9 cellular contexts compared by ENCODE assay signal in the genomic region with DNA sequence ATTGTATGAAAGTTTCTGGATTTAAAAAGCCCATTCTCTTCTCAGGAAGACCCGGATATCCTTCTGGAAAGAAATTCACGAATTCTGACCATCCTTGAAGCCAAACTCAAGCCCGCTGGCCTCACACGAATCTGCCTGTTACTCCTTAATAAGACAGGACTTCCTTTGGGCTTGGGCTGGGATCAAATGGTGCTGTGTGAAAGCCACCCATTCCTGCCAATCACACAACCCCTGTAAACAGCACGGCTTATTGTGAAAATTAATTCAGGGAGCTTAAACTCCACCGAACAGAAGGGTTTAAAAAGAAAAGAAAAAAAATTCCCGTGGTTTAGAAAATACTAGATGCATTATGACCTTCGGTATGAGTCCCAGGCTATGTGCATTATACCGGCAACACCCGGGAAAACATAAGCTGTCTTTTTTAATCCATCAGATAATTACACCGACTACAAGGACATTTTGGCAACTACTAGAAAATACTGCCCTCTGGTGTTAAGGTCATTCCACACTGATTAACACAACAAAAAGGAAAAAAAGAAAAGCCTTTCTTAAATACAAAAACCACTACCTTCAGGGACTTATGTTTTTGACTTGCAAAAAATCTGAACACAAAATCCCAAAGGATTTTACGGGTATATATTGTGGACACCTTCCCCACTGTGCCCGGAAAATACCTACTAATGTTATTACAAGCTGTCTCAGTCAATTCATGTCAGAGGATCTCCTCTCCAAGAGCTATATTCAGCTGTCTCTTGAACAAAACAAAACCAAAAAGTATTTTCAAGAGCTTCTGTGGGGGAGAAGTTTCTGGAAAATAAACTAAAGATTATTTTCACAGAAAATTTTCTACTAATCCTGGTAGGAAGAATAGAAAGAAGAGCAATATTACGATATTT.
DNase-seq lines count a peak whose midpoint lies in the region; ATAC-seq, FAIRE-seq and TF ChIP-seq lines count a peak whose summit lies in the region.
"Had no signal": no experiment of that assay in that cellular context is flagged by ENCODE, and none has a peak within 500 bp of the region (broad histone marks: within the 10 kb centered on the region; RNA-seq: fewer than 3 reads in every experiment).

No MANE protein-coding gene starts in this region.

- peaks cover 10 to 11% of the 10 kb centered on the region in 2 experiments for H3K4me1 Mint-ChIP-seq in H9
- H3K4me1 Mint-ChIP-seq in activated T-helper 1 cell treated with anti-CD3 and anti-CD28 coated beads, Interleukin-12 subunit alpha, Interleukin-12 subunit beta, Interleukin-2, Interleukin-4 antibody, amounts not matched to agents 30 ng/mL and 10 ng/mL and 1 ng/mL, durations not matched to agents 14 hours and 24 hours and 36 hours (ENCODE audit: low read depth): peaks cover 6% of the 10 kb centered on the region
- H3K4me1 Mint-ChIP-seq: memory B cell had no signal

- no peak overlapping the region for H2BK5ac ChIP-seq in H9 (ENCODE audit: insufficient read length, low read length)

- no peaks in the 10 kb centered on the region for H3K23me2 ChIP-seq in H9 (ENCODE audit: insufficient read length, low read depth, low read length, poor library complexity, severe bottlenecking)

- H3K79me2 ChIP-seq in H9 (ENCODE audit: insufficient read depth, low read length): no peaks in the 10 kb centered on the region
- H3K79me2 ChIP-seq in K562 (ENCODE audit: control insufficient read depth, insufficient read depth, low read length): no peaks in the 10 kb centered on the region

- no peaks in the 10 kb centered on the region for H3K36me3 ChIP-seq in K562 (ENCODE audit: control insufficient read depth, insufficient read depth, low read length)
- no peaks in the 10 kb centered on the region for H3K36me3 ChIP-seq in iPS-18a (ENCODE audit: control insufficient read depth, low read depth, low read length)
- H3K36me3 ChIP-seq in thoracic aorta: no peaks in the 10 kb centered on the region

- peak overlapping the region; percentile 39 to 65; a peak in 3 of 5 replicates for H3K4me3 Mint-ChIP-seq in H9
- no peak overlapping the region for H3K4me3 Mint-ChIP-seq in activated T-helper 1 cell treated with anti-CD3 and anti-CD28 coated beads, Interleukin-12 subunit alpha, Interleukin-12 subunit beta, Interleukin-2, Interleukin-4 antibody, amounts not matched to agents 30 ng/mL and 10 ng/mL and 1 ng/mL, durations not matched to agents 14 hours and 24 hours and 36 hours
- H3K4me3 Mint-ChIP-seq: memory B cell had no signal

- H3K27me3 ChIP-seq in H9 (ENCODE audit: insufficient read depth, low read length) (no peaks in the 10 kb centered on the region), K562 (ENCODE audit: control insufficient read depth in 2 of 2, insufficient read depth in 2 of 2, low read length in 2 of 2) (peaks cover 0 to 6% of the 10 kb centered on the region in 2 experiments; a peak in 3 of 5 replicates), iPS-18a (ENCODE audit: control insufficient read depth, insufficient read depth, low read length) (no peaks in the 10 kb centered on the region), thoracic aorta (replicated peaks; ENCODE audit: insufficient read depth) (no peaks in the 10 kb centered on the region)

- H3K4me3 ChIP-seq in K562: no peak overlapping the region
- peak overlapping the region; percentile 57 for H3K4me3 ChIP-seq in iPS-18a (ENCODE audit: low read length)
- no peak overlapping the region for H3K4me3 ChIP-seq in thoracic aorta

- H3K27ac Mint-ChIP-seq in H9: peak overlapping the region in 1 of 3 experiments; percentile 58; a peak in 1 of 7 replicates
- no peak overlapping the region for H3K27ac Mint-ChIP-seq in activated T-helper 1 cell treated with anti-CD3 and anti-CD28 coated beads, Interleukin-12 subunit alpha, Interleukin-12 subunit beta, Interleukin-2, Interleukin-4 antibody, amounts not matched to agents 30 ng/mL and 10 ng/mL and 1 ng/mL, durations not matched to agents 14 hours and 24 hours and 36 hours
- H3K27ac Mint-ChIP-seq: memory B cell had no signal

- TF ChIP-seq RAD21 in K562 (CRISPR knock-in tag; conservative IDR thresholded peaks at IDR 0.05 in 1 of 2, IDR thresholded peaks at IDR 0.05 in 1 of 2): peak; percentile 78 to 95

- no peak overlapping the region for H3T11ph ChIP-seq in H9 (ENCODE audit: low read length)

- in situ Hi-C loops in K562 (cut with MboI): no loop called here

- no peak overlapping the region for H2BK20ac ChIP-seq in H9 (ENCODE audit: low read depth, low read length, poor library complexity, severe bottlenecking)

- no peak overlapping the region for H2BK15ac ChIP-seq in H9 (ENCODE audit: low read depth, low read length)

- no TSS peak for BruUV-seq in K562 (replicated peaks; lab: Mats Ljungman, UMichigan)

- no peak overlapping the region for H3K18ac ChIP-seq in H9 (ENCODE audit: insufficient read length, low read depth, low read length)

- H3K79me1 ChIP-seq in H9 (ENCODE audit: insufficient read depth, low read depth, low read length, poor library complexity, severe bottlenecking): no peaks in the 10 kb centered on the region

- no peaks in the 10 kb centered on the region for H3K9me3 Mint-ChIP-seq in H9
- no peaks in the 10 kb centered on the region for H3K9me3 Mint-ChIP-seq in activated T-helper 1 cell treated with anti-CD3 and anti-CD28 coated beads, Interleukin-12 subunit alpha, Interleukin-12 subunit beta, Interleukin-2, Interleukin-4 antibody, amounts not matched to agents 30 ng/mL and 10 ng/mL and 1 ng/mL, durations not matched to agents 14 hours and 24 hours and 36 hours
- H3K9me3 Mint-ChIP-seq: memory B cell had no signal

- H3K27ac ChIP-seq in H9 (ENCODE audit: insufficient read length, low read depth, low read length): no peak overlapping the region
- no peak overlapping the region for H3K27ac ChIP-seq in K562 (ENCODE audit: extremely low read depth, low read depth, low read length)
- H3K27ac ChIP-seq in iPS-18a (ENCODE audit: low read length): no peak overlapping the region
- no peak overlapping the region for H3K27ac ChIP-seq in thoracic aorta

- CTCF ChIA-PET in K562 (lab: Yijun Ruan, JAX; ENCODE audit: low intra/inter-chr PET ratio): interaction anchor here (0.6 to 3.4 kb wide), 8 partner anchors 8 to 723 kb away, joined by 3 to 111 read pairs (median 4); no protein-coding TSS in a partner anchor

- H3K36me3 Mint-ChIP-seq in H9 (ENCODE audit: insufficient read depth in 1 of 3, low read depth in 3 of 3): no peaks in the 10 kb centered on the region
- H3K36me3 Mint-ChIP-seq in activated T-helper 1 cell treated with anti-CD3 and anti-CD28 coated beads, Interleukin-12 subunit alpha, Interleukin-12 subunit beta, Interleukin-2, Interleukin-4 antibody, amounts not matched to agents 30 ng/mL and 10 ng/mL and 1 ng/mL, durations not matched to agents 14 hours and 24 hours and 36 hours (ENCODE audit: low read depth): no peaks in the 10 kb centered on the region
- H3K36me3 Mint-ChIP-seq: memory B cell had no signal

- peak; percentile 84 for TF ChIP-seq CTCF in H9 (conservative IDR thresholded peaks at IDR 0.05)
- peak; percentile 55 to 91 (median 81); a peak in 5 of 6 replicates for TF ChIP-seq CTCF in K562 (IDR thresholded peaks at IDR 0.05 in 2 of 3, conservative IDR thresholded peaks at IDR 0.05 in 1 of 3; ENCODE audit: insufficient read depth in 2 of 3, low read depth in 1 of 3, low read length in 3 of 3)
- peak; percentile 38 for TF ChIP-seq CTCF in thoracic aorta (IDR thresholded peaks at IDR 0.05)

- no peak overlapping the region for H4K91ac ChIP-seq in H9 (ENCODE audit: insufficient read length, low read depth, low read length)

- H3K14ac ChIP-seq in H9 (ENCODE audit: insufficient read depth, low read length): no peak overlapping the region

- H2AK5ac ChIP-seq in H9 (ENCODE audit: insufficient read length, low read length): no peak overlapping the region

- peaks cover 2% of the 10 kb centered on the region; the same call in 1 of the 2 replicates for H3K27me3 Mint-ChIP-seq in H9 (ENCODE audit: low read depth)
- peaks cover 12% of the 10 kb centered on the region for H3K27me3 Mint-ChIP-seq in activated T-helper 1 cell treated with anti-CD3 and anti-CD28 coated beads, Interleukin-12 subunit alpha, Interleukin-12 subunit beta, Interleukin-2, Interleukin-4 antibody, amounts not matched to agents 30 ng/mL and 10 ng/mL and 1 ng/mL, durations not matched to agents 14 hours and 24 hours and 36 hours (ENCODE audit: insufficient read depth)

- WGBS in H9 (ENCODE audit: extremely low coverage, insufficient read length, low lambda C conversion rate): no CpG with 5 or more reads among the region's 14 CpGs
- 2% methylated on average over 14 of the region's 14 CpGs for WGBS in K562 (ENCODE audit: insufficient coverage, low coverage, missing lambda C conversion rate)

- H3K56ac ChIP-seq in H9 (ENCODE audit: insufficient read length, low read depth, low read length): no peak overlapping the region

- peak overlapping the region; percentile 50 for H2AFZ ChIP-seq in H9 (ENCODE audit: low read length)
- no peak overlapping the region for H2AFZ ChIP-seq in K562 (ENCODE audit: low read depth, low read length)

- intact Hi-C loops in K562 (cut with micrococcal nuclease): loop anchor here (1.0 to 2.0 kb wide), 3 partner anchors 49 to 318 kb away; no protein-coding TSS in a partner anchor
- intact Hi-C loops in activated T-helper 1 cell treated with anti-CD3 and anti-CD28 coated beads, Interleukin-12 subunit alpha, Interleukin-12 subunit beta, Interleukin-2, Interleukin-4 antibody, amounts not matched to agents 30 ng/mL and 10 ng/mL and 1 ng/mL, durations not matched to agents 14 hours and 24 hours and 36 hours (cut with micrococcal nuclease): loop anchor here (1.0 kb wide), 3 partner anchors 49 to 318 kb away; no protein-coding TSS in a partner anchor

- no peaks in the 10 kb centered on the region for H4K20me1 ChIP-seq in H9 (ENCODE audit: control insufficient read depth, insufficient read depth, insufficient read length)
- no peaks in the 10 kb centered on the region for H4K20me1 ChIP-seq in K562 (replicated peaks; ENCODE audit: control insufficient read depth, insufficient read depth, low read length)

- no peak overlapping the region for H4K8ac ChIP-seq in H9 (replicated peaks; ENCODE audit: insufficient read length, low read depth, low read length)

- H3K9ac ChIP-seq in H9 (ENCODE audit: extremely low read depth, insufficient read length, low read length): no peak overlapping the region
- H3K9ac ChIP-seq in K562 (ENCODE audit: insufficient read depth in 1 of 2, low read depth in 2 of 2, low read length in 2 of 2): no peak overlapping the region
- no peak overlapping the region for H3K9ac ChIP-seq in iPS-18a (ENCODE audit: low read length)

- DNase-seq in AG20443 (ENCODE audit: low spot score) (peak; percentile 47), H9 (peak; percentile 46), NCI-H524 (lab: John Stamatoyannopoulos, UW) (peak; percentile 66 to 84), K562 (ENCODE audit: extremely low read depth in 1 of 4, low spot score in 3 of 4) (peak; percentile 44 to 65 (median 50)), thoracic aorta (ENCODE audit: low spot score) (no peak)
- DNase-seq in activated T-helper 1 cell treated with anti-CD3 and anti-CD28 coated beads, Interleukin-12 subunit alpha, Interleukin-12 subunit beta, Interleukin-2, Interleukin-4 antibody, amounts not matched to agents 30 ng/mL and 10 ng/mL and 1 ng/mL, durations not matched to agents 14 hours and 24 hours and 36 hours (ENCODE audit: low spot score): no peak

- TF ChIP-seq EP300 in K562 (IDR thresholded peaks at IDR 0.05; ENCODE audit: low read length): no peak

- no peak for TF ChIP-seq POLR2A in K562 (conservative IDR thresholded peaks at IDR 0.05)

- no peaks in the 10 kb centered on the region for H3K9me1 ChIP-seq in K562 (ENCODE audit: control insufficient read depth, insufficient read depth, low read length)

- no peak overlapping the region for H2BK120ac ChIP-seq in H9 (ENCODE audit: low read depth, low read length, poor library complexity, severe bottlenecking)

- H3K23ac ChIP-seq in H9 (ENCODE audit: insufficient read length, low read depth, low read length): no peak overlapping the region

- no peak overlapping the region for H4K5ac ChIP-seq in H9 (ENCODE audit: insufficient read length, low read depth, low read length)

- peak; percentile 85 for FAIRE-seq in K562 (lab: Jason Lieb, UNC)

- peak overlapping the region; percentile 22 for H3K4me2 ChIP-seq in H9 (ENCODE audit: insufficient read depth, insufficient read length, low read length)
- no peak overlapping the region for H3K4me2 ChIP-seq in K562 (ENCODE audit: insufficient read depth, low read length)

- POLR2A ChIA-PET in K562 (lab: Yijun Ruan, JAX): interaction anchor here (0.6 to 1.1 kb wide), 4 partner anchors 11 to 356 kb away, joined by 3 read pairs; no protein-coding TSS in a partner anchor

- H3K4ac ChIP-seq in H9 (ENCODE audit: low read depth, low read length): no peak overlapping the region

- no peaks in the 10 kb centered on the region for H3K4me1 ChIP-seq in H9 (ENCODE audit: insufficient read depth, low read length)
- no peaks in the 10 kb centered on the region for H3K4me1 ChIP-seq in K562 (replicated peaks in 1 of 2; ENCODE audit: control insufficient read depth in 2 of 2, insufficient read depth in 2 of 2, low read length in 2 of 2)
- peaks cover 7% of the 10 kb centered on the region for H3K4me1 ChIP-seq in iPS-18a (ENCODE audit: control insufficient read depth, low read depth, low read length)
- no peaks in the 10 kb centered on the region for H3K4me1 ChIP-seq in thoracic aorta (ENCODE audit: control insufficient read depth in 1 of 2, low read depth in 2 of 2)

- ATAC-seq in K562 (peak; percentile 78), thoracic aorta (ENCODE audit: insufficient number of reproducible peaks, low FRiP score, low read depth) (no peak), HG02678 (IDR thresholded peaks at IDR 0.05; ENCODE audit: unreplicated experiment) (no peak)

- H2BK12ac ChIP-seq in H9 (ENCODE audit: insufficient read length, low read depth, low read length): no peak overlapping the region

- H3K9me3 ChIP-seq in H9 (ENCODE audit: control insufficient read depth, low read depth, low read length) (no peaks in the 10 kb centered on the region), K562 (replicated peaks; ENCODE audit: control insufficient read depth, insufficient read depth, low read depth, low read length) (no peaks in the 10 kb centered on the region), iPS-18a (ENCODE audit: control insufficient read depth, low read depth, low read length) (no peaks in the 10 kb centered on the region), thoracic aorta (no peaks in the 10 kb centered on the region)

Comparison
In these comparisons a context has a peak if more than half of its experiments do, and no peak if none do; other contexts are left out.
1. DNase-seq: peak in AG20443 (single experiment), H9 (single experiment), NCI-H524 (2 of 2) and K562 (4 of 4); none in thoracic aorta (single experiment) and activated T-helper 1 cell treated with anti-CD3 and anti-CD28 coated beads, Interleukin-12 subunit alpha, Interleukin-12 subunit beta, Interleukin-2, Interleukin-4 antibody, amounts not matched to agents 30 ng/mL and 10 ng/mL and 1 ng/mL, durations not matched to agents 14 hours and 24 hours and 36 hours (single experiment).
2. Peak in every context shown above with its lines, with median percentiles within 50 percentile points of each other: CTCF ChIP-seq.